In the genomic region with DNA sequence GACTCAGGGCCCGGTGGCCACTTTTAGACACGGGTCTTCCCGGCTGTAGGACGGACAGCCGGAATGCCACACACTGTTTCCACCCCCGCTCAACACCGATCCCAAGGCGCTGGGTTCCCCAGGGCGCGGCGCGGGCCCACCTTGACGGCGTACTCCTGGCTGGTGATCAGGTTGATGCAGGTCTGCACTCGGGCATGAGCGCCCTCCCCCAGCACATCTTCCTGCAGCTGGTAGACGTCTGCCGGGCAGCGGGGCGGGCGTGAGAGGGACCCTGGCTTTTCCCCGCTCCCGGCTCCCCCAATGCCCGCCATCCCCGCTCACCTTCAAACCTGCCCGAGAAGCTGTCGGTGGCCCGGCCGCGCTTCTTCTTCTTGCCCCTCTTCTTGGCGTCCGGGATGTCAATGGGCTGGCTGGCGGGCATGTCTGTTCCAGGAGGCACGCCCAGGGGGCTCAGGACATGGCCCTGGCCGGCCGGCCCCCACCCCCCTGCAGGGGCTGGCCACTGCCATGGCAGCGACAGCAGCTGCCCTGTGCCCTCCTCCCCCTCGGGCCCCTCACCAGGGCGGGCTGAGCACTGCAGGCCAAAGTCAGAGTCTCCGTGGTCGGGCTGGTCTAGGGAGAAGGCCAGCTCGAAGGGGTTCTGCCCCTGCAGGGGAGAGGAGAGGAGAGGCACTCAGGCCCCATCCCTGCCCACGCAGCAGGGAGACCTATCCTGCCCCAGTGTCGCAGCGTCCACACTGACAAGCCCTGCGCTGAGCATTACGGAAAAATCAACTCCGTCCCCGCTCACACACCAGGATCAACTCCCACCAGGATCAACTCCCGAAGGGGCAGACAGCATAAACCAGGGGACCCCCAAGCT, we compare ENCODE assay signal across 13 cellular contexts. TPM values are rescaled to one million over a fixed set of nuclear protein-coding genes. Genes with fewer than 3 reads are reported as not detected.
DNase-seq lines count a peak whose midpoint lies in the region; ATAC-seq and TF ChIP-seq lines count a peak whose summit lies in the region.
"Had no signal": no experiment of that assay in that cellular context is flagged by ENCODE, and none has a peak within 500 bp of the region (broad histone marks: within the 10 kb centered on the region; RNA-seq: fewer than 3 reads in every experiment).

No MANE protein-coding gene starts in this region.

- no peak overlapping the region; the same call in 1 of the 2 replicates for H3K27ac Mint-ChIP-seq in GM23338

- peak overlapping the region; percentile 59; the same call in 1 of the 2 replicates for H3K27ac ChIP-seq in GM23338 (ENCODE audit: low read depth)
- peak overlapping the region; percentile 87 for H3K27ac ChIP-seq in effector memory CD4-positive, alpha-beta T cell (ENCODE audit: insufficient read depth, low read length, poor library complexity, severe bottlenecking)
- no peak overlapping the region for H3K27ac ChIP-seq in osteoblast (ENCODE audit: low read depth, low read length)
- H3K27ac ChIP-seq: colonic mucosa had no signal

- peaks cover 14% of the 10 kb centered on the region for H3K27me3 Mint-ChIP-seq in GM23338 (ENCODE audit: insufficient read depth, low read depth, poor library complexity)
- H3K27me3 Mint-ChIP-seq: activated CD4-positive, alpha-beta memory T cell treated with anti-CD3 and anti-CD28 coated beads for 36 hours had no signal

- TF ChIP-seq CTCF in GM23338 (conservative IDR thresholded peaks at IDR 0.05; ENCODE audit: low read depth in 2 of 2) (no peak), osteoblast (IDR thresholded peaks at IDR 0.05; ENCODE audit: extremely low read depth, low read depth, low read length) (no peak)

- H3K4me2 ChIP-seq in GM23338 (no peak overlapping the region), osteoblast (ENCODE audit: insufficient read depth, low read length) (no peak overlapping the region)

- H3K9me3 ChIP-seq in effector memory CD4-positive, alpha-beta T cell (ENCODE audit: control insufficient read depth, low read length): no peaks in the 10 kb centered on the region
- no peaks in the 10 kb centered on the region for H3K9me3 ChIP-seq in osteoblast (ENCODE audit: low read depth, low read length)
- H3K9me3 ChIP-seq: colonic mucosa had no signal

- DNase-seq in 8988T (peak; percentile 8), GM23338 (ENCODE audit: low spot score) (no peak), osteoblast (ENCODE audit: insufficient read length, low spot score, missing footprints) (peak; percentile 82), erythroblast (lab: John Stamatoyannopoulos, UW) (no peak), NCI-H2196 (lab: John Stamatoyannopoulos, UW; ENCODE audit: unreplicated experiment) (no peak), T1000 (lab: John Stamatoyannopoulos, UW) (no peak)
- DNase-seq in effector memory CD4-positive, alpha-beta T cell: no peak
- DNase-seq: activated naive CD4-positive, alpha-beta T cell treated with anti-CD3 and anti-CD28 coated beads for 36 hours; C1 segment of cervical spinal cord; colonic mucosa; NCI-H2029 treated with DMSO at 0.1 percent for 48 hours had no signal

- H3K4me1 Mint-ChIP-seq in GM23338: peaks cover 7% of the 10 kb centered on the region; the same call in 2 of the 3 replicates

- TF ChIP-seq POLR2A in erythroblast (IDR thresholded peaks at IDR 0.05; ENCODE audit: low read length): no peak

- H2AFZ ChIP-seq in GM23338 (no peak overlapping the region), osteoblast (ENCODE audit: low read length) (no peak overlapping the region)

- H3K79me2 ChIP-seq in GM23338 (replicated peaks; ENCODE audit: insufficient read depth) (peaks cover 31% of the 10 kb centered on the region), osteoblast (ENCODE audit: insufficient read depth, low read length) (peaks cover 58% of the 10 kb centered on the region)

- H3F3A ChIP-seq in GM23338 (replicated peaks; ENCODE audit: low read depth): peaks cover 15% of the 10 kb centered on the region

- H4K20me1 ChIP-seq in GM23338 (replicated peaks; ENCODE audit: insufficient read depth) (peaks cover 10% of the 10 kb centered on the region), osteoblast (ENCODE audit: insufficient read depth, low read length) (peaks cover 80% of the 10 kb centered on the region)

- H3K4me1 ChIP-seq in GM23338 (ENCODE audit: insufficient read depth): peaks cover 15% of the 10 kb centered on the region
- H3K4me1 ChIP-seq in effector memory CD4-positive, alpha-beta T cell (ENCODE audit: control insufficient read depth, insufficient read depth, low read length, poor library complexity, severe bottlenecking): peaks cover 77% of the 10 kb centered on the region
- peaks cover 22% of the 10 kb centered on the region for H3K4me1 ChIP-seq in osteoblast (ENCODE audit: insufficient read depth, low read length)

- no peaks in the 10 kb centered on the region for H3K9me2 ChIP-seq in GM23338 (ENCODE audit: insufficient read depth)

- H3K4me3 ChIP-seq in GM23338: no peak overlapping the region
- no peak overlapping the region for H3K4me3 ChIP-seq in effector memory CD4-positive, alpha-beta T cell (ENCODE audit: insufficient read depth, low read depth, low read length, poor library complexity, severe bottlenecking)
- no peak overlapping the region for H3K4me3 ChIP-seq in osteoblast (ENCODE audit: insufficient read depth, low read length)
- H3K4me3 ChIP-seq: colonic mucosa had no signal

- H3K27me3 ChIP-seq in GM23338 (ENCODE audit: insufficient read depth) (no peaks in the 10 kb centered on the region), osteoblast (ENCODE audit: insufficient read depth, low read length) (no peaks in the 10 kb centered on the region)
- no peaks in the 10 kb centered on the region for H3K27me3 ChIP-seq in effector memory CD4-positive, alpha-beta T cell (replicated peaks; ENCODE audit: control insufficient read depth, insufficient read depth, low read length, poor library complexity, severe bottlenecking)
- H3K27me3 ChIP-seq: colonic mucosa had no signal

- ATAC-seq in GM23338 (no peak), HG03442 (IDR thresholded peaks at IDR 0.05; ENCODE audit: unreplicated experiment) (no peak)

- no peak overlapping the region for H3K4me3 Mint-ChIP-seq in GM23338
- H3K4me3 Mint-ChIP-seq: activated CD4-positive, alpha-beta memory T cell treated with anti-CD3 and anti-CD28 coated beads for 36 hours; activated naive CD4-positive, alpha-beta T cell treated with anti-CD3 and anti-CD28 coated beads for 36 hours had no signal

- H3K36me3 ChIP-seq in GM23338 (ENCODE audit: insufficient read depth) (no peaks in the 10 kb centered on the region; the same call in 1 of the 2 replicates), osteoblast (ENCODE audit: insufficient read depth, low read length) (peaks cover 23% of the 10 kb centered on the region)
- H3K36me3 ChIP-seq in effector memory CD4-positive, alpha-beta T cell (ENCODE audit: control insufficient read depth, insufficient read depth, low read length): peaks cover 57% of the 10 kb centered on the region

- no peaks in the 10 kb centered on the region for H3K9me3 Mint-ChIP-seq in GM23338
- H3K9me3 Mint-ChIP-seq: activated CD4-positive, alpha-beta memory T cell treated with anti-CD3 and anti-CD28 coated beads for 36 hours; activated naive CD4-positive, alpha-beta T cell treated with anti-CD3 and anti-CD28 coated beads for 36 hours had no signal

- H3K36me3 Mint-ChIP-seq in GM23338 (ENCODE audit: low read depth): peaks cover 4% of the 10 kb centered on the region; the same call in 2 of the 3 replicates

TF ChIP-seq in GM23338, 12 proteins besides CTCF, POLR2A, EP300 and RAD21 (continues in another document):
- TF ChIP-seq ZNF114 (CRISPR knock-in tag; IDR thresholded peaks at IDR 0.05): no peak
- TF ChIP-seq, protein P1, sequence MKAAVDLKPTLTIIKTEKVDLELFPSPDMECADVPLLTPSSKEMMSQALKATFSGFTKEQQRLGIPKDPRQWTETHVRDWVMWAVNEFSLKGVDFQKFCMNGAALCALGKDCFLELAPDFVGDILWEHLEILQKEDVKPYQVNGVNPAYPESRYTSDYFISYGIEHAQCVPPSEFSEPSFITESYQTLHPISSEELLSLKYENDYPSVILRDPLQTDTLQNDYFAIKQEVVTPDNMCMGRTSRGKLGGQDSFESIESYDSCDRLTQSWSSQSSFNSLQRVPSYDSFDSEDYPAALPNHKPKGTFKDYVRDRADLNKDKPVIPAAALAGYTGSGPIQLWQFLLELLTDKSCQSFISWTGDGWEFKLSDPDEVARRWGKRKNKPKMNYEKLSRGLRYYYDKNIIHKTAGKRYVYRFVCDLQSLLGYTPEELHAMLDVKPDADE (IDR thresholded peaks at IDR 0.05): no peak
- TF ChIP-seq EZH2 (IDR thresholded peaks at IDR 0.05; ENCODE audit: low read depth, unreplicated experiment): no peak
- no peak for TF ChIP-seq EZH2phosphoT487 (IDR thresholded peaks at IDR 0.05; ENCODE audit: unreplicated experiment)
- no peak for TF ChIP-seq JUNB (IDR thresholded peaks at IDR 0.05; ENCODE audit: unreplicated experiment)

RNA-seq across cellular contexts. Expression of a gene that starts 4.8 kb away (rescaled TPM):
- total RNA-seq in GM23338 (2014; rRNA removed; shearing (Covaris generic)): 123 and 159 TPM in 2 replicates
- 71.0 and 106 TPM in 2 replicates for polyA plus RNA-seq in GM23338 (2016; fragmentation: Nextera tagmentation; extraction: Ambion mirVana)
- total RNA-seq in osteoblast: 82.5 and 84.6 TPM in 2 replicates

RNA-seq across cellular contexts. Expression of a gene that starts 30.8 kb away (rescaled TPM):
- total RNA-seq in GM23338 (2014; rRNA removed; shearing (Covaris generic)): 106 and 130 TPM in 2 replicates
- 23.8 and 27.2 TPM in 2 replicates for polyA plus RNA-seq in GM23338 (2016; fragmentation: Nextera tagmentation; extraction: Ambion mirVana)
- 57.5 and 57.8 TPM in 2 replicates for total RNA-seq in osteoblast

RNA-seq across cellular contexts. Expression of a gene that starts 49.8 kb away (rescaled TPM):
- 5.9 and 9.4 TPM in 2 replicates for total RNA-seq in GM23338 (2014; rRNA removed; shearing (Covaris generic))
- 2.9 TPM in 2 replicates for polyA plus RNA-seq in GM23338 (2016; fragmentation: Nextera tagmentation; extraction: Ambion mirVana)
- total RNA-seq in osteoblast: 34.0 and 35.1 TPM in 2 replicates

RNA-seq across cellular contexts. Expression of a gene that starts 50.4 kb away (rescaled TPM):
- 2.2 and 2.6 TPM in 2 replicates for total RNA-seq in GM23338 (2014; rRNA removed; shearing (Covaris generic))
- 0.57 and 0.82 TPM in 2 replicates for polyA plus RNA-seq in GM23338 (2016; fragmentation: Nextera tagmentation; extraction: Ambion mirVana)
- 0.36 and 2.4 TPM in 2 replicates for total RNA-seq in osteoblast

Comparison
In these comparisons a context has a peak if more than half of its experiments do, and no peak if none do; other contexts are left out.
1. DNase-seq: peak in 8988T (single experiment) and osteoblast (single experiment); none in GM23338 (single experiment), effector memory CD4-positive, alpha-beta T cell (0 of 3), erythroblast (0 of 2), NCI-H2196 (single experiment) and T1000 (single experiment).